In genomic region chr17:78805301-78805700, GRCh38 we compare ENCODE assay signal across 9 cellular contexts. TPM values are rescaled to one million over a fixed set of nuclear protein-coding genes. Genes with fewer than 3 reads are reported as not detected.
A peak's percentile ranks its signal among the peaks of the same experiment; 100 is the strongest.
DNase-seq lines count a peak whose midpoint lies in the region; ATAC-seq and TF ChIP-seq lines count a peak whose summit lies in the region.
"Had no signal": no experiment of that assay in that cellular context is flagged by ENCODE, and none has a peak within 500 bp of the region (broad histone marks: within the 10 kb centered on the region; RNA-seq: fewer than 3 reads in every experiment).

No MANE protein-coding gene starts in this region.

- H3K4me1 Mint-ChIP-seq in activated naive CD8-positive, alpha-beta T cell (ENCODE audit: low read depth): peaks cover 38% of the 10 kb centered on the region
- H3K4me1 Mint-ChIP-seq in activated naive CD8-positive, alpha-beta T cell treated with anti-CD3 and anti-CD28 coated beads for 36 hours: peaks cover 27% of the 10 kb centered on the region
- H3K4me1 Mint-ChIP-seq in HFFc6 (ENCODE audit: low read depth): peaks cover 27% of the 10 kb centered on the region

- DNase-seq in activated naive CD8-positive, alpha-beta T cell treated with anti-CD3 and anti-CD28 coated beads for 36 hours: no peak
- DNase-seq in body of pancreas (no peak), uterus (no peak), HFFc6 (no peak)
- peak; percentile 46 to 58 for DNase-seq in stimulated activated CD4-positive, alpha-beta T cell treated with anti-CD3 and anti-CD28 coated beads, Interleukin-12 subunit alpha, Interleukin-12 subunit beta, amount 100 ng/mL, for 24 hours (ENCODE audit: low read depth in 2 of 2)

- H3K4me3 ChIP-seq in body of pancreas (no peak overlapping the region), uterus (no peak overlapping the region)
- H3K4me3 ChIP-seq: prostate gland had no signal

- TF ChIP-seq POLR2A in body of pancreas (IDR thresholded peaks at IDR 0.05): no peak
- no peak for TF ChIP-seq POLR2A in uterus (IDR thresholded peaks at IDR 0.05)

- H3K27ac Mint-ChIP-seq in activated naive CD8-positive, alpha-beta T cell: peak overlapping the region; percentile 75
- H3K27ac Mint-ChIP-seq in activated naive CD8-positive, alpha-beta T cell treated with anti-CD3 and anti-CD28 coated beads for 36 hours: no peak overlapping the region
- no peak overlapping the region; the same call in 1 of the 2 replicates for H3K27ac Mint-ChIP-seq in HFFc6

- H3K4me1 ChIP-seq in body of pancreas (no peaks in the 10 kb centered on the region), uterus (no peaks in the 10 kb centered on the region)
- H3K4me1 ChIP-seq: prostate gland had no signal

- TF ChIP-seq CTCF in body of pancreas (IDR thresholded peaks at IDR 0.05): no peak
- TF ChIP-seq CTCF in uterus (IDR thresholded peaks at IDR 0.05): no peak
- no peak for TF ChIP-seq CTCF in HFFc6 (IDR thresholded peaks at IDR 0.05)

- peak overlapping the region; percentile 20 for H3K4me3 Mint-ChIP-seq in activated naive CD8-positive, alpha-beta T cell
- H3K4me3 Mint-ChIP-seq in activated naive CD8-positive, alpha-beta T cell treated with anti-CD3 and anti-CD28 coated beads for 36 hours: no peak overlapping the region
- no peak overlapping the region for H3K4me3 Mint-ChIP-seq in HFFc6

- H3K27ac ChIP-seq in body of pancreas (peak overlapping the region in 1 of 4 donors; percentile 21), uterus (peak overlapping the region; percentile 49 to 72)

- H3K27me3 ChIP-seq in body of pancreas: no peaks in the 10 kb centered on the region
- no peaks in the 10 kb centered on the region for H3K27me3 ChIP-seq in uterus

- peaks cover 10% of the 10 kb centered on the region for H3K36me3 Mint-ChIP-seq in activated naive CD8-positive, alpha-beta T cell
- peaks cover 56% of the 10 kb centered on the region for H3K36me3 Mint-ChIP-seq in activated naive CD8-positive, alpha-beta T cell treated with anti-CD3 and anti-CD28 coated beads for 36 hours
- peaks cover 54% of the 10 kb centered on the region for H3K36me3 Mint-ChIP-seq in HFFc6 (ENCODE audit: low read depth)

- H3K9me3 Mint-ChIP-seq in activated naive CD8-positive, alpha-beta T cell (ENCODE audit: low read depth): no peaks in the 10 kb centered on the region
- H3K9me3 Mint-ChIP-seq in activated naive CD8-positive, alpha-beta T cell treated with anti-CD3 and anti-CD28 coated beads for 36 hours: no peaks in the 10 kb centered on the region
- H3K9me3 Mint-ChIP-seq in HFFc6: no peaks in the 10 kb centered on the region

- intact Hi-C loops in body of pancreas (cut with DNase I): no loop called here
- intact Hi-C loops in uterus (cut with DNase I; ENCODE audit: low total_unique reads): no loop called here

- H3K9me3 ChIP-seq in body of pancreas: no peaks in the 10 kb centered on the region
- H3K9me3 ChIP-seq in uterus: no peaks in the 10 kb centered on the region
- H3K9me3 ChIP-seq: prostate gland had no signal

- ATAC-seq in body of pancreas (peak; percentile 5), GM21717 (IDR thresholded peaks at IDR 0.05; ENCODE audit: unreplicated experiment) (no peak), GM21515 (IDR thresholded peaks at IDR 0.05; ENCODE audit: unreplicated experiment) (no peak)

- H3K27me3 Mint-ChIP-seq in activated naive CD8-positive, alpha-beta T cell: no peaks in the 10 kb centered on the region
- no peaks in the 10 kb centered on the region for H3K27me3 Mint-ChIP-seq in activated naive CD8-positive, alpha-beta T cell treated with anti-CD3 and anti-CD28 coated beads for 36 hours
- H3K27me3 Mint-ChIP-seq in HFFc6 (ENCODE audit: insufficient read depth): peaks cover 2% of the 10 kb centered on the region

- 86 to 91% methylated on average over 6 to 14 of the region's 14 CpGs for WGBS in body of pancreas, 2 donors

- H3K36me3 ChIP-seq in body of pancreas (replicated peaks in 1 of 2; ENCODE audit: insufficient read depth in 1 of 2, low read depth in 2 of 2): peaks cover 23 to 44% of the 10 kb centered on the region in 2 donors
- no peaks in the 10 kb centered on the region for H3K36me3 ChIP-seq in uterus

RNA-seq across cellular contexts. Expression of gene CYTH1, which starts 23.2 kb away (rescaled TPM):
- 10 to 100 TPM; 88.9 to 89.6 TPM for total RNA-seq in activated naive CD8-positive, alpha-beta T cell treated with anti-CD3 and anti-CD28 coated beads for 36 hours
- total RNA-seq in body of pancreas (10 to 100 TPM; 32.2 to 60.6 TPM), uterus (10 to 100 TPM in 3 of 4 donors, 1 to 10 TPM in 1; 6.2 to 56.1 (median 44.3) TPM)
- 10 to 100 TPM in 4 of 6 experiments, 1 to 10 TPM in 2; 7.7 to 15.3 (median 10.9) TPM for total RNA-seq in HFFc6 (2021; fragmentation: NEBNext Ultra II Directional; extraction: Animal tissue kit (Norgen Biotek cat#: 25700))

RNA-seq across cellular contexts. Expression of gene USP36, which starts 35.3 kb away (rescaled TPM):
- total RNA-seq in activated naive CD8-positive, alpha-beta T cell treated with anti-CD3 and anti-CD28 coated beads for 36 hours: 100 to 1,000 TPM; 126 to 128 TPM
- total RNA-seq in body of pancreas: 10 to 100 TPM; 28.5 to 55.4 TPM
- total RNA-seq in uterus: 100 to 1,000 TPM in 1 of 4 donors, 10 to 100 TPM in 2, 1 to 10 TPM in 1; 6.5 to 102 (median 31.9) TPM
- 10 to 100 TPM; 43.6 to 50.3 (median 46.2) TPM for total RNA-seq in HFFc6 (2021; fragmentation: NEBNext Ultra II Directional; extraction: Animal tissue kit (Norgen Biotek cat#: 25700))

Comparison
In these comparisons a context has a peak if more than half of its experiments do, and no peak if none do; other contexts are left out.
1. DNase-seq: peak in stimulated activated CD4-positive, alpha-beta T cell treated with anti-CD3 and anti-CD28 coated beads, Interleukin-12 subunit alpha, Interleukin-12 subunit beta, amount 100 ng/mL, for 24 hours (2 of 2); none in activated naive CD8-positive, alpha-beta T cell treated with anti-CD3 and anti-CD28 coated beads for 36 hours (single experiment), body of pancreas (0 of 4), uterus (0 of 2) and HFFc6 (single experiment).